In genomic region chr9:133684461-133685361, GRCh38 we compare ENCODE assay signal across 13 cellular contexts. TPM values are rescaled to one million over a fixed set of nuclear protein-coding genes. Genes with fewer than 3 reads are reported as not detected.
DNase-seq lines count a peak whose midpoint lies in the region; ATAC-seq and TF ChIP-seq lines count a peak whose summit lies in the region.
"Had no signal": no experiment of that assay in that cellular context is flagged by ENCODE, and none has a peak within 500 bp of the region (broad histone marks: within the 10 kb centered on the region; RNA-seq: fewer than 3 reads in every experiment).

No MANE protein-coding gene starts in this region.

- intact Hi-C loops in esophagus muscularis mucosa (cut with DNase I): no loop called here

- no peak overlapping the region for H2AFZ ChIP-seq in GM23338

- no peak for ATAC-seq in stimulated activated naive CD8-positive, alpha-beta T cell treated with anti-CD3 and anti-CD28 coated beads, Interleukin-15, Interleukin-2, amounts not matched to agents 100 U/mL and 50 U/mL, for 24 hours
- ATAC-seq in GM18519 (IDR thresholded peaks at IDR 0.05; ENCODE audit: low FRiP score, unreplicated experiment) (no peak), GM23338 (no peak)
- no peak for ATAC-seq in stimulated activated memory B cell treated with anti-CD40 and anti-IgM and Interleukin-4, amounts not matched to agents 10 μg/mL and 1 μg/mL and 100 μg/mL, for 72 hours

- no peak for TF ChIP-seq CTCF in nephron (IDR thresholded peaks at IDR 0.05; ENCODE audit: unreplicated experiment in 3 of 3)
- TF ChIP-seq CTCF in esophagus muscularis mucosa (IDR thresholded peaks at IDR 0.05): no peak
- no peak for TF ChIP-seq CTCF in GM23338 (conservative IDR thresholded peaks at IDR 0.05; ENCODE audit: low read depth in 2 of 2)

- H3K4me3 Mint-ChIP-seq in stimulated activated naive CD8-positive, alpha-beta T cell treated with anti-CD3 and anti-CD28 coated beads, Interleukin-15, Interleukin-2, amounts not matched to agents 100 ng/mL and 50 ng/mL, for 24 hours: peak overlapping the region; percentile 69
- H3K4me3 Mint-ChIP-seq in nephron: peak overlapping the region in 1 of 3 experiments; percentile 17
- H3K4me3 Mint-ChIP-seq in GM23338: no peak overlapping the region
- H3K4me3 Mint-ChIP-seq in stimulated activated memory B cell treated with anti-CD40 and anti-IgM and Interleukin-4, amounts not matched to agents 10 μg/mL and 1 μg/mL and 100 μg/mL, for 72 hours: no peak overlapping the region

- H3K4me1 ChIP-seq in esophagus muscularis mucosa (peaks cover 18 to 32% (median 28%) of the 10 kb centered on the region in 4 donors), GM23338 (ENCODE audit: insufficient read depth) (no peaks in the 10 kb centered on the region)
- H3K4me1 ChIP-seq: ascending aorta, SJSA1 had no signal

- no peaks in the 10 kb centered on the region for H3K9me3 Mint-ChIP-seq in stimulated activated naive CD8-positive, alpha-beta T cell treated with anti-CD3 and anti-CD28 coated beads, Interleukin-15, Interleukin-2, amounts not matched to agents 100 ng/mL and 50 ng/mL, for 24 hours
- H3K9me3 Mint-ChIP-seq in nephron: no peaks in the 10 kb centered on the region
- no peaks in the 10 kb centered on the region for H3K9me3 Mint-ChIP-seq in GM23338
- H3K9me3 Mint-ChIP-seq in stimulated activated memory B cell treated with anti-CD40 and anti-IgM and Interleukin-4, amounts not matched to agents 10 μg/mL and 1 μg/mL and 100 μg/mL, for 72 hours: no peaks in the 10 kb centered on the region

- H3F3A ChIP-seq in GM23338 (replicated peaks; ENCODE audit: low read depth): no peaks in the 10 kb centered on the region

- H3K27me3 ChIP-seq in esophagus muscularis mucosa: no peaks in the 10 kb centered on the region
- H3K27me3 ChIP-seq in GM23338 (ENCODE audit: insufficient read depth): no peaks in the 10 kb centered on the region
- H3K27me3 ChIP-seq: ascending aorta, SJSA1 had no signal

- H3K36me3 Mint-ChIP-seq in stimulated activated naive CD8-positive, alpha-beta T cell treated with anti-CD3 and anti-CD28 coated beads, Interleukin-15, Interleukin-2, amounts not matched to agents 100 ng/mL and 50 ng/mL, for 24 hours (ENCODE audit: low read depth): no peaks in the 10 kb centered on the region
- no peaks in the 10 kb centered on the region for H3K36me3 Mint-ChIP-seq in nephron (ENCODE audit: low read depth)
- H3K36me3 Mint-ChIP-seq in GM23338 (ENCODE audit: low read depth): no peaks in the 10 kb centered on the region
- H3K36me3 Mint-ChIP-seq in stimulated activated memory B cell treated with anti-CD40 and anti-IgM and Interleukin-4, amounts not matched to agents 10 μg/mL and 1 μg/mL and 100 μg/mL, for 72 hours: no peaks in the 10 kb centered on the region

- 84% methylated on average over 24 of the region's 31 CpGs for WGBS in esophagus muscularis mucosa

- no peak overlapping the region for H3K4me2 ChIP-seq in GM23338

- H3K27ac Mint-ChIP-seq in stimulated activated naive CD8-positive, alpha-beta T cell treated with anti-CD3 and anti-CD28 coated beads, Interleukin-15, Interleukin-2, amounts not matched to agents 100 ng/mL and 50 ng/mL, for 24 hours: peak overlapping the region; percentile 92
- H3K27ac Mint-ChIP-seq in nephron (peak overlapping the region; percentile 23 to 90 (median 90)), GM23338 (no peak overlapping the region)
- H3K27ac Mint-ChIP-seq in stimulated activated memory B cell treated with anti-CD40 and anti-IgM and Interleukin-4, amounts not matched to agents 10 μg/mL and 1 μg/mL and 100 μg/mL, for 72 hours: no peak overlapping the region

- H4K20me1 ChIP-seq in GM23338 (replicated peaks; ENCODE audit: insufficient read depth): no peaks in the 10 kb centered on the region

- no peak for DNase-seq in stimulated activated naive CD8-positive, alpha-beta T cell treated with anti-CD3 and anti-CD28 coated beads, Interleukin-15, Interleukin-2, amounts not matched to agents 100 U/mL and 50 U/mL, for 24 hours
- DNase-seq in globus pallidus (ENCODE audit: low spot score) (peak; percentile 78), esophagus muscularis mucosa (ENCODE audit: extremely low spot score) (no peak), GM23338 (ENCODE audit: low spot score) (no peak)
- DNase-seq: NCI-H526 treated with DMSO at 0.1 percent for 48 hours had no signal

- no peak for TF ChIP-seq POLR2A in esophagus muscularis mucosa (IDR thresholded peaks at IDR 0.05; ENCODE audit: low read depth)

- H3K27ac ChIP-seq in esophagus muscularis mucosa (replicated peaks in 1 of 4) (peak overlapping the region in 1 of 4 donors; percentile 50), GM23338 (ENCODE audit: low read depth) (no peak overlapping the region)
- H3K27ac ChIP-seq: ascending aorta, SJSA1 had no signal

- H3K9me2 ChIP-seq in GM23338 (ENCODE audit: insufficient read depth): no peaks in the 10 kb centered on the region

- H3K4me1 Mint-ChIP-seq in stimulated activated naive CD8-positive, alpha-beta T cell treated with anti-CD3 and anti-CD28 coated beads, Interleukin-15, Interleukin-2, amounts not matched to agents 100 ng/mL and 50 ng/mL, for 24 hours (ENCODE audit: low read depth): peaks cover 18% of the 10 kb centered on the region
- peaks cover 22% of the 10 kb centered on the region for H3K4me1 Mint-ChIP-seq in nephron
- peaks cover 2% of the 10 kb centered on the region; the same call in 2 of the 3 replicates for H3K4me1 Mint-ChIP-seq in GM23338
- peaks cover 8% of the 10 kb centered on the region for H3K4me1 Mint-ChIP-seq in stimulated activated memory B cell treated with anti-CD40 and anti-IgM and Interleukin-4, amounts not matched to agents 10 μg/mL and 1 μg/mL and 100 μg/mL, for 72 hours

- no peak for TF ChIP-seq EP300 in esophagus muscularis mucosa (IDR thresholded peaks at IDR 0.05)

- H3K4me3 ChIP-seq in esophagus muscularis mucosa (no peak overlapping the region), GM23338 (no peak overlapping the region)
- H3K4me3 ChIP-seq: ascending aorta, SJSA1 had no signal

- no peaks in the 10 kb centered on the region for H3K27me3 Mint-ChIP-seq in stimulated activated naive CD8-positive, alpha-beta T cell treated with anti-CD3 and anti-CD28 coated beads, Interleukin-15, Interleukin-2, amounts not matched to agents 100 ng/mL and 50 ng/mL, for 24 hours
- peaks cover 19% of the 10 kb centered on the region for H3K27me3 Mint-ChIP-seq in nephron (ENCODE audit: low read depth)
- peaks cover 13% of the 10 kb centered on the region for H3K27me3 Mint-ChIP-seq in GM23338 (ENCODE audit: insufficient read depth, low read depth, poor library complexity)
- peaks cover 25% of the 10 kb centered on the region for H3K27me3 Mint-ChIP-seq in stimulated activated memory B cell treated with anti-CD40 and anti-IgM and Interleukin-4, amounts not matched to agents 10 μg/mL and 1 μg/mL and 100 μg/mL, for 72 hours

- no peaks in the 10 kb centered on the region for H3K79me2 ChIP-seq in GM23338 (replicated peaks; ENCODE audit: insufficient read depth)

- H3K9me3 ChIP-seq in esophagus muscularis mucosa: no peaks in the 10 kb centered on the region
- H3K9me3 ChIP-seq: ascending aorta, SJSA1 had no signal

- H3K36me3 ChIP-seq in esophagus muscularis mucosa: no peaks in the 10 kb centered on the region
- H3K36me3 ChIP-seq in GM23338 (ENCODE audit: insufficient read depth): no peaks in the 10 kb centered on the region
- H3K36me3 ChIP-seq: ascending aorta had no signal

TF ChIP-seq in GM23338, 12 proteins besides CTCF, POLR2A, EP300 and RAD21 (continues in another document):
- TF ChIP-seq EZH2 (IDR thresholded peaks at IDR 0.05; ENCODE audit: low read depth, unreplicated experiment) (no peak), ZNF114 (CRISPR knock-in tag; IDR thresholded peaks at IDR 0.05) (no peak), CREB1 (CRISPR knock-in tag; IDR thresholded peaks at IDR 0.05; ENCODE audit: low read depth) (no peak), ETS1 (IDR thresholded peaks at IDR 0.05) (no peak), JUNB (IDR thresholded peaks at IDR 0.05; ENCODE audit: unreplicated experiment) (no peak)
- TF ChIP-seq, protein P1, sequence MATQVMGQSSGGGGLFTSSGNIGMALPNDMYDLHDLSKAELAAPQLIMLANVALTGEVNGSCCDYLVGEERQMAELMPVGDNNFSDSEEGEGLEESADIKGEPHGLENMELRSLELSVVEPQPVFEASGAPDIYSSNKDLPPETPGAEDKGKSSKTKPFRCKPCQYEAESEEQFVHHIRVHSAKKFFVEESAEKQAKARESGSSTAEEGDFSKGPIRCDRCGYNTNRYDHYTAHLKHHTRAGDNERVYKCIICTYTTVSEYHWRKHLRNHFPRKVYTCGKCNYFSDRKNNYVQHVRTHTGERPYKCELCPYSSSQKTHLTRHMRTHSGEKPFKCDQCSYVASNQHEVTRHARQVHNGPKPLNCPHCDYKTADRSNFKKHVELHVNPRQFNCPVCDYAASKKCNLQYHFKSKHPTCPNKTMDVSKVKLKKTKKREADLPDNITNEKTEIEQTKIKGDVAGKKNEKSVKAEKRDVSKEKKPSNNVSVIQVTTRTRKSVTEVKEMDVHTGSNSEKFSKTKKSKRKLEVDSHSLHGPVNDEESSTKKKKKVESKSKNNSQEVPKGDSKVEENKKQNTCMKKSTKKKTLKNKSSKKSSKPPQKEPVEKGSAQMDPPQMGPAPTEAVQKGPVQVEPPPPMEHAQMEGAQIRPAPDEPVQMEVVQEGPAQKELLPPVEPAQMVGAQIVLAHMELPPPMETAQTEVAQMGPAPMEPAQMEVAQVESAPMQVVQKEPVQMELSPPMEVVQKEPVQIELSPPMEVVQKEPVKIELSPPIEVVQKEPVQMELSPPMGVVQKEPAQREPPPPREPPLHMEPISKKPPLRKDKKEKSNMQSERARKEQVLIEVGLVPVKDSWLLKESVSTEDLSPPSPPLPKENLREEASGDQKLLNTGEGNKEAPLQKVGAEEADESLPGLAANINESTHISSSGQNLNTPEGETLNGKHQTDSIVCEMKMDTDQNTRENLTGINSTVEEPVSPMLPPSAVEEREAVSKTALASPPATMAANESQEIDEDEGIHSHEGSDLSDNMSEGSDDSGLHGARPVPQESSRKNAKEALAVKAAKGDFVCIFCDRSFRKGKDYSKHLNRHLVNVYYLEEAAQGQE (IDR thresholded peaks at IDR 0.05; ENCODE audit: unreplicated experiment): no peak

RNA-seq across cellular contexts. Expression of gene DBH, which starts 48.5 kb away (rescaled TPM):
- total RNA-seq in esophagus muscularis mucosa: under 1 TPM in 1 of 4 donors, not detected in 3; 0.06 TPM
- total RNA-seq in GM23338 (2014; rRNA removed; shearing (Covaris generic)): 0.24 TPM in 1 of 2 replicates, not detected in the other
- 0.08 and 0.26 TPM in 2 replicates for polyA plus RNA-seq in GM23338 (2016; fragmentation: Nextera tagmentation; extraction: Ambion mirVana)
- total RNA-seq: ascending aorta, endothelial cell of umbilical vein, SJSA1 had no signal
- polyA plus RNA-seq: endothelial cell of umbilical vein, neural cell had no signal

RNA-seq across cellular contexts. Expression of gene SARDH, which starts 53.4 kb away (rescaled TPM):
- total RNA-seq in esophagus muscularis mucosa: 1 to 10 TPM in 1 of 4 donors, under 1 TPM in 3; 0.39 to 2.9 (median 0.51) TPM
- 9.8 and 10.4 TPM in 2 replicates for total RNA-seq in GM23338 (2014; rRNA removed; shearing (Covaris generic))
- 2.6 and 2.8 TPM in 2 replicates for polyA plus RNA-seq in GM23338 (2016; fragmentation: Nextera tagmentation; extraction: Ambion mirVana)
- polyA plus RNA-seq: neural cell had no signal

Comparison
In these comparisons a context has a peak if more than half of its experiments do, and no peak if none do; other contexts are left out.
1. H3K27ac Mint-ChIP-seq: peak in stimulated activated naive CD8-positive, alpha-beta T cell treated with anti-CD3 and anti-CD28 coated beads, Interleukin-15, Interleukin-2, amounts not matched to agents 100 ng/mL and 50 ng/mL, for 24 hours (single experiment) and nephron (3 of 3); none in GM23338 (single experiment) and stimulated activated memory B cell treated with anti-CD40 and anti-IgM and Interleukin-4, amounts not matched to agents 10 μg/mL and 1 μg/mL and 100 μg/mL, for 72 hours (single experiment).